In genomic region chr3:46685446-46685845, GRCh38 we compare ENCODE assay signal across 31 cellular contexts. TPM values are rescaled to one million over a fixed set of nuclear protein-coding genes. Genes with fewer than 3 reads are reported as not detected.
"Had no signal": no experiment of that assay in that cellular context is flagged by ENCODE, and none has a peak within 500 bp of the region (broad histone marks: within the 10 kb centered on the region; RNA-seq: fewer than 3 reads in every experiment).

No MANE protein-coding gene starts in this region.

- H3K36me3 Mint-ChIP-seq: natural killer cell had no signal

- H3K27me3 ChIP-seq: gastrocnemius medialis, left lung had no signal

- H3K27ac Mint-ChIP-seq: activated naive CD8-positive, alpha-beta T cell treated with anti-CD3 and anti-CD28 coated beads, Interleukin-2, amount 50 U/mL, for 24 hours; natural killer cell; stimulated activated naive CD8-positive, alpha-beta T cell treated with anti-CD3 and anti-CD28 coated beads, Interleukin-15, Interleukin-2, amounts not matched to agents 100 ng/mL and 50 ng/mL, for 24 hours had no signal

- H3K4me3 ChIP-seq: gastrocnemius medialis, left lung, lower lobe of right lung, skin epidermis, thoracic aorta had no signal

- H3K4me1 Mint-ChIP-seq: activated naive CD8-positive, alpha-beta T cell treated with anti-CD3 and anti-CD28 coated beads, Interleukin-2, amount 50 U/mL, for 24 hours; central memory CD8-positive, alpha-beta T cell; natural killer cell had no signal

- H3K36me3 ChIP-seq: neutrophil had no signal

- DNase-seq: activated CD4-positive, alpha-beta T cell treated with anti-CD3 and anti-CD28 coated beads for 4 hours; activated CD4-positive, alpha-beta T cell treated with anti-CD3 and anti-CD28 coated beads, Interleukin-2, amount 50 U/mL, for 4 hours; activated gamma-delta T cell; activated naive CD4-positive, alpha-beta T cell treated with anti-CD3 and anti-CD28 coated beads, Interleukin-2, amount 50 U/mL, for 16 hours; activated naive CD8-positive, alpha-beta T cell treated with anti-CD3 and anti-CD28 coated beads, Interleukin-2, amount 50 U/mL, for 24 hours; activated T-cell treated with anti-CD3 and anti-CD28 coated beads for 4 hours; dermis blood vessel endothelial cell; effector CD4-positive, alpha-beta T cell; gastrocnemius medialis; glutamatergic neuron; left lung; lower lobe of right lung; mesenchymal stem cell; natural killer cell; stimulated activated CD4-positive, alpha-beta T cell treated with anti-CD3 and anti-CD28 coated beads, Interleukin-12 subunit alpha, Interleukin-12 subunit beta, amount 100 ng/mL, for 4 hours; stimulated activated CD4-positive, alpha-beta T cell treated with anti-CD3 and anti-CD28 coated beads, Interleukin-4, amount 100 ng/mL, for 1 hour; T-helper 2 cell; trophoblast cell had no signal

- H3K9me3 ChIP-seq: gastrocnemius medialis, left lung, lower lobe of right lung, neutrophil, thoracic aorta had no signal

- H3K27ac ChIP-seq: epithelial cell of prostate, gastrocnemius medialis, left lung, lower lobe of right lung, neutrophil, skin epidermis, thoracic aorta had no signal

- H3K9me3 Mint-ChIP-seq: activated naive CD8-positive, alpha-beta T cell treated with anti-CD3 and anti-CD28 coated beads, Interleukin-2, amount 50 U/mL, for 24 hours; central memory CD8-positive, alpha-beta T cell; natural killer cell; stimulated activated naive CD8-positive, alpha-beta T cell treated with anti-CD3 and anti-CD28 coated beads, Interleukin-15, Interleukin-2, amounts not matched to agents 100 ng/mL and 50 ng/mL, for 24 hours had no signal

- H3K4me3 Mint-ChIP-seq: activated naive CD8-positive, alpha-beta T cell treated with anti-CD3 and anti-CD28 coated beads, Interleukin-2, amount 50 U/mL, for 24 hours; central memory CD8-positive, alpha-beta T cell; natural killer cell; stimulated activated naive CD8-positive, alpha-beta T cell treated with anti-CD3 and anti-CD28 coated beads, Interleukin-15, Interleukin-2, amounts not matched to agents 100 ng/mL and 50 ng/mL, for 24 hours had no signal

- H3K27me3 Mint-ChIP-seq: activated naive CD8-positive, alpha-beta T cell treated with anti-CD3 and anti-CD28 coated beads, Interleukin-2, amount 50 U/mL, for 24 hours; stimulated activated naive CD8-positive, alpha-beta T cell treated with anti-CD3 and anti-CD28 coated beads, Interleukin-15, Interleukin-2, amounts not matched to agents 100 ng/mL and 50 ng/mL, for 24 hours had no signal

- ATAC-seq: activated naive CD8-positive, alpha-beta T cell treated with anti-CD3 and anti-CD28 coated beads, Interleukin-2, amount 50 U/mL, for 24 hours; gastrocnemius medialis; left lung; lower lobe of right lung; natural killer cell; sciatic nerve had no signal

RNA-seq across cellular contexts. Expression of gene TMIE, which starts 15.7 kb away (rescaled TPM):
- total RNA-seq: natural killer cell, osteocyte, thoracic aorta had no signal

RNA-seq across cellular contexts. Expression of gene PRSS50, which starts 32.2 kb away (rescaled TPM):
- total RNA-seq: bronchial epithelial cell, dermis blood vessel endothelial cell, gastrocnemius medialis, mononuclear cell, osteocyte, posterior vena cava, renal cortical epithelial cell, subcutaneous adipose tissue had no signal
